8 cellular contexts compared by ENCODE assay signal in the genomic region with DNA sequence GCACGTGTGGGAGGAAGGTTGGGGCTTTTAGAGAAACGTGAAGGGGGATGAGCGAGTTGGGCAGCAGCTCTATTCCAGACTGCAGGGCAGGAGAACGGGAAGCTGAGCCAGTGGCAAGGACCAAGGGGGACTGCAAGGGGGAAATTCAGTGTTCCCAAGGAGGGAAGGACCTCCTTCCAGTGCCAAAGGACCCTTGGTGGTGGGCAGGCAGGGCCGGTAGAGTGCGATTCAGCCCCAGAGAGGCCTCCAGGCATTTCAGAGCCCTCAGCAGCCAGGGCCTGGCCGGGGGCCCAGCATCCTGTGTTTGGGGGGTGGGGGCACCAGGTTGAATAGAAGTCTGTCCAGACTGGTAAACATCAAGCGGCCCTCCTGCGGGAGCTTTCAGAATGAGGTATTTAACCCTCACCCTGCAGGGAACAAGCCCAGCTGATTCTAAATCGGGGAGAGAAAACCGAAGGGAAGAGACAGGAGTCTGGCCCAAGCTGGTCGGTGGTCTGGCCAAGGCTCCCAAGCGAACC. TPM values are rescaled to one million over a fixed set of nuclear protein-coding genes. Genes with fewer than 3 reads are reported as not detected.
DNase-seq lines count a peak whose midpoint lies in the region; ATAC-seq lines count a peak whose summit lies in the region.

No MANE protein-coding gene starts in this region.

- DNase-seq in COLO829 (ENCODE audit: low spot score) (peak; percentile 4), M059J (ENCODE audit: low read depth) (peak; percentile 48), posterior cingulate gyrus (peak in 7 of 10 donors; percentile 26 to 86 (median 46)), NCI-H524 (lab: John Stamatoyannopoulos, UW) (no peak), GF-D8 (lab: John Stamatoyannopoulos, UW) (no peak), NAMALWA (ENCODE audit: low spot score) (no peak)

- H3K27ac ChIP-seq in duodenal mucosa (ENCODE audit: low read depth, low read length): no peak overlapping the region

- H3K36me3 ChIP-seq in duodenal mucosa (ENCODE audit: control insufficient read depth in 1 of 2, insufficient read depth in 2 of 2, low read length in 2 of 2): no peaks in the 10 kb centered on the region

- no peak for ATAC-seq in GM19023 (IDR thresholded peaks at IDR 0.05; ENCODE audit: unreplicated experiment)

- peak overlapping the region; percentile 35 to 51 for H3K9ac ChIP-seq in duodenal mucosa (ENCODE audit: low read depth in 1 of 2, low read length in 2 of 2)

- peaks cover 21 to 24% of the 10 kb centered on the region in 2 donors for H3K4me1 ChIP-seq in duodenal mucosa (ENCODE audit: control insufficient read depth in 1 of 2, insufficient read depth in 2 of 2, low read length in 2 of 2)

- intact Hi-C loops in posterior cingulate gyrus (cut with DNase I): loop anchor here (2.0 to 10.0 kb wide), 3 partner anchors 56 to 230 kb away; a partner anchor contains a TSS

- H3K9me3 ChIP-seq in duodenal mucosa (ENCODE audit: control insufficient read depth in 1 of 2, low read length in 2 of 2): no peaks in the 10 kb centered on the region

- H3K4me3 ChIP-seq in duodenal mucosa (ENCODE audit: low read depth in 1 of 2, low read length in 2 of 2): peak overlapping the region; percentile 31 to 32

- peaks cover 32 to 33% of the 10 kb centered on the region in 2 donors for H3K27me3 ChIP-seq in duodenal mucosa (ENCODE audit: control insufficient read depth in 1 of 2, insufficient read depth in 2 of 2, low read length in 2 of 2)

RNA-seq across cellular contexts. Expression of a gene that starts 2.3 kb away (rescaled TPM):
- 2.8 and 11.1 TPM in 2 replicates for total RNA-seq in M059J (2014; rRNA removed; shearing (Covaris generic))

RNA-seq across cellular contexts. Expression of a gene that starts 56.7 kb away (rescaled TPM):
- 88.3 and 109 TPM in 2 replicates for total RNA-seq in M059J (2014; rRNA removed; shearing (Covaris generic))

RNA-seq across cellular contexts. Expression of a gene that starts 58.7 kb away (rescaled TPM):
- total RNA-seq in M059J (2014; rRNA removed; shearing (Covaris generic)): 33.1 and 35.4 TPM in 2 replicates

Comparison
In these comparisons a context has a peak if more than half of its experiments do, and no peak if none do; other contexts are left out.
1. DNase-seq: peak in COLO829 (single experiment), M059J (single experiment) and posterior cingulate gyrus (7 of 10); none in NCI-H524 (0 of 2), GF-D8 (single experiment) and NAMALWA (single experiment).